In the genomic region with DNA sequence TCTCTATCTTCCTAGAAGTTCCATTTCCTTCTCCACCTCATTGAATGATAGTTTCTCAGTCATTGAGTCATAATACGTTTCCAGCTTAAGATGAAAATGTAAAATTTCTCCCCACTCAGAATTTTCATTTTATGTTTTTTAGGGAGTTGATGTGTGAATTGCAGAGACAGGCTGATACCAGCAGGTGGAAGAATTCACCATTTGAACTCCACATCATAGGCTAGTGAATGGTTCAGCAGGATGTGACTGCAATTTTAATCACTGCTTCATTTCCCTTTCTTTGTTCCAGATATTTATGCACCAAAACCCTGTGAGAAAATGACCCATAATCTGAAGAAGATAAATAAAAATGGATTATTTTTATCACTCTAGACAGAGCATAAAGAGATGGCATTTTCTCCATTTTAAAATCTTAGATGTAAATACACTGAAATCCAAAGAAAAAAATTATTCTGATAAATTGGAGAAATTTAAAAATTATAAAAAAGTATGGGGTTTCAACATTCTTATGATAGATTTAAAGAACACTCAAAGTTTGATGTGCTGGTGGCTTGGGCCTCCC, we compare ENCODE assay signal across 8 cellular contexts. TPM values are rescaled to one million over a fixed set of nuclear protein-coding genes. Genes with fewer than 3 reads are reported as not detected.
DNase-seq lines count a peak whose midpoint lies in the region; ATAC-seq and TF ChIP-seq lines count a peak whose summit lies in the region.

No MANE protein-coding gene starts in this region.

- peak; percentile 55 for ATAC-seq in HG02870 (IDR thresholded peaks at IDR 0.05; ENCODE audit: unreplicated experiment)
- ATAC-seq in GM19023 (IDR thresholded peaks at IDR 0.05; ENCODE audit: unreplicated experiment): no peak

- H2AFZ ChIP-seq in PC-9: no peak overlapping the region

- H3K27me3 Mint-ChIP-seq in Calu3 (ENCODE audit: unreplicated experiment) (no peaks in the 10 kb centered on the region), nephron progenitor cell (ENCODE audit: low read depth, poor library complexity) (peaks cover 3% of the 10 kb centered on the region)

- CTCF ChIA-PET in Calu3 (lab: Charles Lee) (interaction anchor here (0.8 to 1.0 kb wide), 3 partner anchors 10 to 150 kb away, joined by 3 to 6 read pairs (median 4); a partner anchor contains a TSS), PC-9 (lab: Charles Lee) (interaction anchor here (1.1 to 1.4 kb wide), 2 partner anchors 11 to 141 kb away, joined by 3 to 4 read pairs; a partner anchor contains a TSS)

- H3K9me2 ChIP-seq in PC-9 (ENCODE audit: insufficient read depth): no peaks in the 10 kb centered on the region

- H3K36me3 ChIP-seq in PC-9 (ENCODE audit: low read depth): no peaks in the 10 kb centered on the region
- H3K36me3 ChIP-seq in esophagus (ENCODE audit: control insufficient read depth in 2 of 2, insufficient read depth in 2 of 2, low read length in 1 of 2): no peaks in the 10 kb centered on the region

- BruUV-seq in Calu3 (replicated peaks; lab: Mats Ljungman, UMichigan) (no TSS peak), PC-9 (replicated peaks; lab: Mats Ljungman, UMichigan) (TSS peak; percentile 76)

- H3K4me1 ChIP-seq in PC-9 (replicated peaks; ENCODE audit: insufficient read depth) (peaks cover 31% of the 10 kb centered on the region), esophagus (ENCODE audit: control insufficient read depth in 2 of 2, insufficient read depth in 2 of 2, low read length in 1 of 2) (no peaks in the 10 kb centered on the region)

- peak overlapping the region; percentile 74 for H3K4me2 ChIP-seq in PC-9

- no peaks in the 10 kb centered on the region for H3K9me3 ChIP-seq in PC-9 (ENCODE audit: insufficient read depth, low read depth)
- no peaks in the 10 kb centered on the region for H3K9me3 ChIP-seq in esophagus (ENCODE audit: control insufficient read depth in 2 of 2, insufficient read depth in 1 of 2, low read depth in 1 of 2, low read length in 1 of 2)

- peak; percentile 45 for TF ChIP-seq CTCF in Calu3 (IDR thresholded peaks at IDR 0.05; ENCODE audit: unreplicated experiment)
- TF ChIP-seq CTCF in PC-9 (conservative IDR thresholded peaks at IDR 0.05): peak; percentile 75
- peak; percentile 52 for TF ChIP-seq CTCF in nephron progenitor cell (IDR thresholded peaks at IDR 0.05)

- 16% methylated on average over 1 of the region's 1 CpG for WGBS in esophagus, 2 donors

- H3K27ac Mint-ChIP-seq in Calu3 (ENCODE audit: unreplicated experiment): peak overlapping the region; percentile 81
- H3K27ac Mint-ChIP-seq in nephron progenitor cell: no peak overlapping the region

- no peaks in the 10 kb centered on the region for H3K9me3 Mint-ChIP-seq in Calu3 (ENCODE audit: low read depth, unreplicated experiment)
- H3K9me3 Mint-ChIP-seq in nephron progenitor cell: no peaks in the 10 kb centered on the region

- peaks cover 19% of the 10 kb centered on the region for H3F3A ChIP-seq in PC-9 (ENCODE audit: insufficient read depth, low read depth)

- DNase-seq in Calu3 (no peak), PC-9 (peak; percentile 12 to 52), nephron progenitor cell (no peak), GM19238 (ENCODE audit: insufficient read length, low spot score) (no peak)
- DNase-seq in effector CD8-positive, alpha-beta T cell (lab: John Stamatoyannopoulos, UW): no peak

- H3K4me1 Mint-ChIP-seq in Calu3 (ENCODE audit: low read depth, unreplicated experiment) (peaks cover 19% of the 10 kb centered on the region), nephron progenitor cell (peaks cover 5% of the 10 kb centered on the region)

- H3K4me3 ChIP-seq in PC-9 (peak overlapping the region; percentile 9; the same call in 1 of the 2 replicates), esophagus (ENCODE audit: low read depth in 1 of 2, low read length in 2 of 2) (no peak overlapping the region)

- POLR2A ChIA-PET in PC-9 (lab: Charles Lee; ENCODE audit: unreplicated experiment): interaction anchor here (0.7 kb wide), 3 partner anchors 12 to 952 kb away, joined by 3 to 5 read pairs (median 4); a partner anchor contains a TSS

- no peaks in the 10 kb centered on the region for H4K20me1 ChIP-seq in PC-9 (ENCODE audit: insufficient read depth)

- H3K36me3 Mint-ChIP-seq in Calu3 (ENCODE audit: insufficient read depth, unreplicated experiment) (peaks cover 8% of the 10 kb centered on the region), nephron progenitor cell (ENCODE audit: low read depth) (no peaks in the 10 kb centered on the region)

- no peaks in the 10 kb centered on the region for H3K79me2 ChIP-seq in PC-9 (ENCODE audit: low read depth)

- H3K27ac ChIP-seq in PC-9 (peak overlapping the region; percentile 84), esophagus (ENCODE audit: low read depth in 2 of 2, low read length in 1 of 2) (peak overlapping the region; percentile 92 to 96)

- H3K4me3 Mint-ChIP-seq in Calu3 (ENCODE audit: low read depth, unreplicated experiment): no peak overlapping the region
- no peak overlapping the region for H3K4me3 Mint-ChIP-seq in nephron progenitor cell

- H3K27me3 ChIP-seq in PC-9 (ENCODE audit: insufficient read depth, low read depth) (no peaks in the 10 kb centered on the region), esophagus (ENCODE audit: control insufficient read depth in 1 of 2, insufficient read depth in 2 of 2, low read length in 2 of 2) (no peaks in the 10 kb centered on the region)

- intact Hi-C loops in Calu3 (cut with micrococcal nuclease; ENCODE audit: unreplicated experiment) (loop anchor here (1.0 to 10.0 kb wide), 3 partner anchors 265 to 830 kb away; no protein-coding TSS in a partner anchor), PC-9 (cut with micrococcal nuclease; ENCODE audit: unreplicated experiment) (loop anchor here (1.0 to 10.0 kb wide), 4 partner anchors 142 to 826 kb away; a partner anchor contains a TSS)

RNA-seq across cellular contexts. Expression of a gene that starts 10.6 kb away (rescaled TPM):
- total RNA-seq in Calu3 (2022) (39.5 and 41.2 TPM in 2 replicates), PC-9 (2021) (75.6 and 84.2 TPM in 2 replicates)
- 10 to 100 TPM; 35.5 to 69.0 TPM for polyA plus RNA-seq in esophagus

Comparison
In these comparisons a context has a peak if more than half of its experiments do, and no peak if none do; other contexts are left out.
1. DNase-seq: peak in PC-9 (2 of 2); none in Calu3 (single experiment), nephron progenitor cell (single experiment), GM19238 (single experiment) and effector CD8-positive, alpha-beta T cell (single experiment).
2. Peak in every context shown above with its lines, with median percentiles within 50 percentile points of each other: CTCF ChIP-seq.